ENCODE assay signal across 18 cellular contexts in the genomic region with DNA sequence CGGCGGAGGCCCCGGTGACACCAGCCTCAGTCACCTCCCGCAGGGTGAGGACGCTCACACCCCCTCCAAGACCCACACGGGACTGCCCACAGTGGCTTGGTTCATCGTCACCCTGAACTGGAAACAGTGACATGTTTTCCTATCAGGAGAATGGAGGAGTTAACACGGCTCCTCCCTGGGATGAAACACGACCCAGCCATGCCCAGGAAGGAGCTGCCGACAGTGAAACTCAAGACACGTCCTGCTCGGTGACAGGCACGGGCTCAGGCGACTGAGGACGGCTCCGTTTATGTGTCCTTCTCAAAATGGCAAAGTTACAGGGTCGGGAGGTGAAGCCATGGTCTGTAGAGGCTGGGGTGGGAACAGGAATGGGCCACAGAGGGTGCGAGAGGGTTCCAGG.
DNase-seq lines count a peak whose midpoint lies in the region; ATAC-seq and TF ChIP-seq lines count a peak whose summit lies in the region.
"Had no signal": no experiment of that assay in that cellular context is flagged by ENCODE, and none has a peak within 500 bp of the region (broad histone marks: within the 10 kb centered on the region; RNA-seq: fewer than 3 reads in every experiment).

No MANE protein-coding gene starts in this region.

- H3K36me3 ChIP-seq in breast epithelium (no peaks in the 10 kb centered on the region), esophagus (ENCODE audit: control insufficient read depth in 2 of 2, insufficient read depth in 2 of 2, low read length in 1 of 2) (no peaks in the 10 kb centered on the region)
- H3K36me3 ChIP-seq: right atrium auricular region had no signal

- intact Hi-C loops in breast epithelium (cut with DNase I; ENCODE audit: low total_unique reads): no loop called here
- intact Hi-C loops in activated CD4-positive, alpha-beta T cell treated with anti-CD3 and anti-CD28 coated beads for 36 hours (cut with DNase I, micrococcal nuclease): no loop called here

- TF ChIP-seq POLR2A in breast epithelium (IDR thresholded peaks at IDR 0.05): no peak

- H3K4me3 ChIP-seq in breast epithelium (no peak overlapping the region), esophagus (ENCODE audit: low read depth in 1 of 2, low read length in 2 of 2) (no peak overlapping the region)
- H3K4me3 ChIP-seq: right atrium auricular region had no signal

- peaks cover 12 to 14% of the 10 kb centered on the region in 2 donors for H3K27me3 Mint-ChIP-seq in stimulated activated naive B cell treated with anti-CD40 and anti-IgM and Interleukin-4, amounts not matched to agents 10 μg/mL and 1 μg/mL and 100 μg/mL, for 72 hours
- H3K27me3 Mint-ChIP-seq in HFFc6 (ENCODE audit: insufficient read depth): peaks cover 2% of the 10 kb centered on the region
- peaks cover 9% of the 10 kb centered on the region for H3K27me3 Mint-ChIP-seq in activated CD4-positive, alpha-beta T cell treated with anti-CD3 and anti-CD28 coated beads for 36 hours

- DNase-seq in T47D (ENCODE audit: low read depth in 1 of 2, low spot score in 1 of 2) (peak; percentile 50 to 52), breast epithelium (ENCODE audit: low spot score in 2 of 2) (no peak), HFFc6 (no peak), inferior parietal cortex (ENCODE audit: extremely low spot score) (no peak)
- DNase-seq in stimulated activated naive B cell treated with anti-CD40 and anti-IgM and Interleukin-4, amounts not matched to agents 10 μg/mL and 1 μg/mL and 100 μg/mL, for 72 hours: no peak
- no peak for DNase-seq in activated CD4-positive, alpha-beta T cell treated with anti-CD3 and anti-CD28 coated beads for 36 hours
- DNase-seq: activated CD4-positive, CD25-positive, alpha-beta regulatory T cell; CD8-positive, alpha-beta memory T cell; effector CD4-positive, alpha-beta T cell; midbrain; NCI-H1436; NCI-H446; nucleus accumbens; SHP77; stimulated activated CD4-positive, alpha-beta T cell treated with anti-CD3 and anti-CD28 coated beads, Interleukin-15, amount 100 ng/mL, for 24 hours had no signal

- H3K4me3 Mint-ChIP-seq in stimulated activated naive B cell treated with anti-CD40 and anti-IgM and Interleukin-4, amounts not matched to agents 10 μg/mL and 1 μg/mL and 100 μg/mL, for 72 hours: peak overlapping the region; percentile 5 to 39
- no peak overlapping the region for H3K4me3 Mint-ChIP-seq in HFFc6
- H3K4me3 Mint-ChIP-seq in activated CD4-positive, alpha-beta T cell treated with anti-CD3 and anti-CD28 coated beads for 36 hours: no peak overlapping the region
- H3K4me3 Mint-ChIP-seq: CD8-positive, alpha-beta memory T cell had no signal

- H3K4me1 Mint-ChIP-seq in stimulated activated naive B cell treated with anti-CD40 and anti-IgM and Interleukin-4, amounts not matched to agents 10 μg/mL and 1 μg/mL and 100 μg/mL, for 72 hours: peaks cover 34 to 46% of the 10 kb centered on the region in 2 donors
- H3K4me1 Mint-ChIP-seq in HFFc6 (ENCODE audit: low read depth): no peaks in the 10 kb centered on the region
- H3K4me1 Mint-ChIP-seq in activated CD4-positive, alpha-beta T cell treated with anti-CD3 and anti-CD28 coated beads for 36 hours: no peaks in the 10 kb centered on the region
- H3K4me1 Mint-ChIP-seq: CD8-positive, alpha-beta memory T cell had no signal

- H3K27ac Mint-ChIP-seq in stimulated activated naive B cell treated with anti-CD40 and anti-IgM and Interleukin-4, amounts not matched to agents 10 μg/mL and 1 μg/mL and 100 μg/mL, for 72 hours: peak overlapping the region; percentile 56
- no peak overlapping the region for H3K27ac Mint-ChIP-seq in HFFc6
- no peak overlapping the region for H3K27ac Mint-ChIP-seq in activated CD4-positive, alpha-beta T cell treated with anti-CD3 and anti-CD28 coated beads for 36 hours
- H3K27ac Mint-ChIP-seq: CD8-positive, alpha-beta memory T cell had no signal

- 40 to 43% methylated on average over 18 of the region's 18 CpGs for WGBS in esophagus, 2 donors

- POLR2A ChIA-PET in activated CD4-positive, alpha-beta T cell treated with anti-CD3 and anti-CD28 coated beads for 36 hours (lab: Charles Lee): no interaction called here

- H3K9me3 ChIP-seq in breast epithelium: no peaks in the 10 kb centered on the region
- no peaks in the 10 kb centered on the region for H3K9me3 ChIP-seq in esophagus (ENCODE audit: control insufficient read depth in 2 of 2, insufficient read depth in 1 of 2, low read depth in 1 of 2, low read length in 1 of 2)
- H3K9me3 ChIP-seq: right atrium auricular region had no signal

- peak; percentile 8 for ATAC-seq in HG02763 (IDR thresholded peaks at IDR 0.05; ENCODE audit: unreplicated experiment)
- ATAC-seq in stimulated activated naive B cell treated with anti-CD40 and anti-IgM and Interleukin-4, amounts not matched to agents 10 μg/mL and 1 μg/mL and 100 μg/mL, for 72 hours (replicated peaks): peak; percentile 3 to 13
- no peak for ATAC-seq in activated CD4-positive, alpha-beta T cell treated with anti-CD3 and anti-CD28 coated beads for 36 hours

- TF ChIP-seq CTCF in breast epithelium (IDR thresholded peaks at IDR 0.05): no peak
- no peak for TF ChIP-seq CTCF in HFFc6 (IDR thresholded peaks at IDR 0.05)

- in situ Hi-C loops in T47D (cut with HindIII; ENCODE audit: low pct_unique_long_range_greater_than_20kb, low sequenced_read_pairs): no loop called here

- H3K27ac ChIP-seq in breast epithelium (no peak overlapping the region), esophagus (ENCODE audit: low read depth in 2 of 2, low read length in 1 of 2) (peak overlapping the region; percentile 54 to 75)
- H3K27ac ChIP-seq: right atrium auricular region had no signal

- H3K27me3 ChIP-seq in breast epithelium (peaks cover 0 to 16% of the 10 kb centered on the region in 2 donors), esophagus (ENCODE audit: control insufficient read depth in 1 of 2, insufficient read depth in 2 of 2, low read length in 2 of 2) (no peaks in the 10 kb centered on the region)
- H3K27me3 ChIP-seq: right atrium auricular region had no signal

- CTCF ChIA-PET in activated CD4-positive, alpha-beta T cell treated with anti-CD3 and anti-CD28 coated beads for 36 hours (lab: Charles Lee): interaction anchor here (0.6 kb wide), 2 partner anchors 18 to 44 kb away, joined by 3 read pairs; no protein-coding TSS in a partner anchor

- no peaks in the 10 kb centered on the region for H3K9me3 Mint-ChIP-seq in stimulated activated naive B cell treated with anti-CD40 and anti-IgM and Interleukin-4, amounts not matched to agents 10 μg/mL and 1 μg/mL and 100 μg/mL, for 72 hours
- H3K9me3 Mint-ChIP-seq in HFFc6: peaks cover 61% of the 10 kb centered on the region
- no peaks in the 10 kb centered on the region for H3K9me3 Mint-ChIP-seq in activated CD4-positive, alpha-beta T cell treated with anti-CD3 and anti-CD28 coated beads for 36 hours (ENCODE audit: low read depth)
- H3K9me3 Mint-ChIP-seq: CD8-positive, alpha-beta memory T cell had no signal

- H3K4me1 ChIP-seq in breast epithelium (no peaks in the 10 kb centered on the region), esophagus (ENCODE audit: control insufficient read depth in 2 of 2, insufficient read depth in 2 of 2, low read length in 1 of 2) (peaks cover 0 to 8% of the 10 kb centered on the region in 2 donors)
- H3K4me1 ChIP-seq: right atrium auricular region had no signal

- no peaks in the 10 kb centered on the region for H3K36me3 Mint-ChIP-seq in stimulated activated naive B cell treated with anti-CD40 and anti-IgM and Interleukin-4, amounts not matched to agents 10 μg/mL and 1 μg/mL and 100 μg/mL, for 72 hours
- peaks cover 6% of the 10 kb centered on the region; the same call in 1 of the 2 replicates for H3K36me3 Mint-ChIP-seq in HFFc6 (ENCODE audit: low read depth)
- H3K36me3 Mint-ChIP-seq in activated CD4-positive, alpha-beta T cell treated with anti-CD3 and anti-CD28 coated beads for 36 hours (ENCODE audit: low read depth): no peaks in the 10 kb centered on the region
- H3K36me3 Mint-ChIP-seq: CD8-positive, alpha-beta memory T cell had no signal

Comparison
In these comparisons a context has a peak if more than half of its experiments do, and no peak if none do; other contexts are left out.
1. DNase-seq: peak in T47D (2 of 2); none in breast epithelium (0 of 2), stimulated activated naive B cell treated with anti-CD40 and anti-IgM and Interleukin-4, amounts not matched to agents 10 μg/mL and 1 μg/mL and 100 μg/mL, for 72 hours (single experiment), HFFc6 (single experiment), activated CD4-positive, alpha-beta T cell treated with anti-CD3 and anti-CD28 coated beads for 36 hours (single experiment) and inferior parietal cortex (single experiment).
2. H3K27ac ChIP-seq: peak in esophagus (2 of 2); none in breast epithelium (0 of 2).
3. H3K4me3 Mint-ChIP-seq: peak in stimulated activated naive B cell treated with anti-CD40 and anti-IgM and Interleukin-4, amounts not matched to agents 10 μg/mL and 1 μg/mL and 100 μg/mL, for 72 hours (2 of 2); none in HFFc6 (single experiment) and activated CD4-positive, alpha-beta T cell treated with anti-CD3 and anti-CD28 coated beads for 36 hours (single experiment).